1 cellular context compared by ENCODE assay signal in genomic region chr9:115340314-115340713, GRCh38.
TF ChIP-seq lines count a peak whose summit lies in the region.

No MANE protein-coding gene starts in this region.

TF ChIP-seq in SK-N-SH, 30 proteins besides CTCF, POLR2A, EP300 and RAD21 (continued from another document):
- TF ChIP-seq PBX3 (IDR thresholded peaks at IDR 0.05) (no peak), FOXM1 (IDR thresholded peaks at IDR 0.05; ENCODE audit: low read depth) (no peak)
- TF ChIP-seq, protein P1, sequence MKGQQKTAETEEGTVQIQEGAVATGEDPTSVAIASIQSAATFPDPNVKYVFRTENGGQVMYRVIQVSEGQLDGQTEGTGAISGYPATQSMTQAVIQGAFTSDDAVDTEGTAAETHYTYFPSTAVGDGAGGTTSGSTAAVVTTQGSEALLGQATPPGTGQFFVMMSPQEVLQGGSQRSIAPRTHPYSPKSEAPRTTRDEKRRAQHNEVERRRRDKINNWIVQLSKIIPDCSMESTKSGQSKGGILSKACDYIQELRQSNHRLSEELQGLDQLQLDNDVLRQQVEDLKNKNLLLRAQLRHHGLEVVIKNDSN (IDR thresholded peaks at IDR 0.05; ENCODE audit: borderline replicate concordance, low read depth), result no peak
